ENCODE assay signal across 8 cellular contexts in genomic region chr4:10123227-10124101, GRCh38. TPM values are rescaled to one million over a fixed set of nuclear protein-coding genes. Genes with fewer than 3 reads are reported as not detected.
DNase-seq lines count a peak whose midpoint lies in the region; ATAC-seq and TF ChIP-seq lines count a peak whose summit lies in the region.
"Had no signal": no experiment of that assay in that cellular context is flagged by ENCODE, and none has a peak within 500 bp of the region (broad histone marks: within the 10 kb centered on the region; RNA-seq: fewer than 3 reads in every experiment).

No MANE protein-coding gene starts in this region.

- H3K27ac ChIP-seq in SK-N-SH (ENCODE audit: low read depth in 2 of 2, low read length in 1 of 2), result no peak overlapping the region

- no peaks in the 10 kb centered on the region for H3K79me2 ChIP-seq in SK-N-SH (ENCODE audit: insufficient read depth)

- H3K4me1 Mint-ChIP-seq in osteocyte (ENCODE audit: unreplicated experiment), result peaks cover 27% of the 10 kb centered on the region

- H3K36me3 Mint-ChIP-seq in osteocyte (ENCODE audit: unreplicated experiment), result no peaks in the 10 kb centered on the region

- no peaks in the 10 kb centered on the region for H3K9me3 Mint-ChIP-seq in osteocyte (ENCODE audit: unreplicated experiment)
- H3K9me3 Mint-ChIP-seq: activated B cell treated with CpG ODN at 0.5 μM for 24 hours had no signal

- 76% methylated on average over 8 of the region's 12 CpGs for WGBS in SK-N-SH (ENCODE audit: low lambda C conversion rate)

- 0 out of 2 replicates have a peak, but pooled peaks cover 7% of the 10 kb centered on the region for H3K27me3 ChIP-seq in SK-N-SH (ENCODE audit: insufficient read depth)

- H3K9me3 ChIP-seq in SK-N-SH, result no peaks in the 10 kb centered on the region

- H3K9me2 ChIP-seq in SK-N-SH, result no peaks in the 10 kb centered on the region

- H3K4me3 Mint-ChIP-seq in osteocyte (ENCODE audit: unreplicated experiment), result no peak overlapping the region
- H3K4me3 Mint-ChIP-seq: activated B cell treated with CpG ODN at 0.5 μM for 24 hours had no signal

- ATAC-seq in esophagus mucosa, result peak; percentile 41
- no peak for ATAC-seq in GM21529 (IDR thresholded peaks at IDR 0.05; ENCODE audit: unreplicated experiment)
- ATAC-seq in HG02642 (IDR thresholded peaks at IDR 0.05; ENCODE audit: poor library complexity, unreplicated experiment), result no peak

- H3F3A ChIP-seq in SK-N-SH (replicated peaks; ENCODE audit: insufficient read depth), result no peaks in the 10 kb centered on the region

- CTCF ChIA-PET in SK-N-SH (lab: Yijun Ruan, JAX), result interaction anchor here (0.7 kb wide), 1 partner anchor 427 kb away, joined by 3 read pairs; no protein-coding TSS in a partner anchor

- no peak for TF ChIP-seq EP300 in Ishikawa (IDR thresholded peaks at IDR 0.05; ENCODE audit: borderline replicate concordance)
- TF ChIP-seq EP300 in SK-N-SH (IDR thresholded peaks at IDR 0.05; ENCODE audit: borderline replicate concordance in 1 of 2, low read depth in 1 of 2, low read length in 1 of 2), result no peak

- H3K27me3 Mint-ChIP-seq in osteocyte (ENCODE audit: unreplicated experiment), result no peaks in the 10 kb centered on the region

- no peaks in the 10 kb centered on the region for H4K20me1 ChIP-seq in SK-N-SH (ENCODE audit: insufficient read depth)

- POLR2A ChIA-PET in SK-N-SH (lab: Yijun Ruan, JAX), result no interaction called here

- H2AFZ ChIP-seq in SK-N-SH (ENCODE audit: low read depth), result no peak overlapping the region

- peak overlapping the region; percentile 85 for H3K27ac Mint-ChIP-seq in osteocyte (ENCODE audit: unreplicated experiment)
- H3K27ac Mint-ChIP-seq: activated B cell treated with CpG ODN at 0.5 μM for 24 hours had no signal

- no peak overlapping the region for H3K4me3 ChIP-seq in SK-N-SH (ENCODE audit: low read depth in 2 of 2, low read length in 1 of 2)

- H3K9ac ChIP-seq in SK-N-SH, result no peak overlapping the region

- H3K36me3 ChIP-seq in SK-N-SH (replicated peaks in 1 of 2; ENCODE audit: control insufficient read depth in 1 of 2, insufficient read depth in 2 of 2, low read length in 1 of 2), result no peaks in the 10 kb centered on the region

- TF ChIP-seq RAD21 in Ishikawa (IDR thresholded peaks at IDR 0.05; ENCODE audit: low read depth), result no peak
- no peak for TF ChIP-seq RAD21 in SK-N-SH (IDR thresholded peaks at IDR 0.05; ENCODE audit: low read length)

- peaks cover 0 to 3% of the 10 kb centered on the region in 2 experiments; a peak in 1 of 4 replicates for H3K4me1 ChIP-seq in SK-N-SH (ENCODE audit: control insufficient read depth in 1 of 2, insufficient read depth in 2 of 2, low read depth in 1 of 2, low read length in 1 of 2)

- peak; percentile 34 for DNase-seq in SK-N-SH
- DNase-seq in osteocyte (ENCODE audit: extremely low spot score, unreplicated experiment), result peak; percentile 89
- DNase-seq in GM20000 (ENCODE audit: low spot score), result no peak
- DNase-seq: activated B cell treated with CpG ODN at 0.5 μM for 24 hours had no signal

- H3K4me2 ChIP-seq in SK-N-SH, result no peak overlapping the region

- TF ChIP-seq CTCF in SK-N-SH (IDR thresholded peaks at IDR 0.05) (no peak), osteocyte (IDR thresholded peaks at IDR 0.05) (no peak), GM20000 (IDR thresholded peaks at IDR 0.05; ENCODE audit: extremely low read depth, missing control alignments) (no peak)

TF ChIP-seq in Ishikawa, 13 proteins besides CTCF, POLR2A, EP300 and RAD21:
- TF ChIP-seq, protein P1, sequence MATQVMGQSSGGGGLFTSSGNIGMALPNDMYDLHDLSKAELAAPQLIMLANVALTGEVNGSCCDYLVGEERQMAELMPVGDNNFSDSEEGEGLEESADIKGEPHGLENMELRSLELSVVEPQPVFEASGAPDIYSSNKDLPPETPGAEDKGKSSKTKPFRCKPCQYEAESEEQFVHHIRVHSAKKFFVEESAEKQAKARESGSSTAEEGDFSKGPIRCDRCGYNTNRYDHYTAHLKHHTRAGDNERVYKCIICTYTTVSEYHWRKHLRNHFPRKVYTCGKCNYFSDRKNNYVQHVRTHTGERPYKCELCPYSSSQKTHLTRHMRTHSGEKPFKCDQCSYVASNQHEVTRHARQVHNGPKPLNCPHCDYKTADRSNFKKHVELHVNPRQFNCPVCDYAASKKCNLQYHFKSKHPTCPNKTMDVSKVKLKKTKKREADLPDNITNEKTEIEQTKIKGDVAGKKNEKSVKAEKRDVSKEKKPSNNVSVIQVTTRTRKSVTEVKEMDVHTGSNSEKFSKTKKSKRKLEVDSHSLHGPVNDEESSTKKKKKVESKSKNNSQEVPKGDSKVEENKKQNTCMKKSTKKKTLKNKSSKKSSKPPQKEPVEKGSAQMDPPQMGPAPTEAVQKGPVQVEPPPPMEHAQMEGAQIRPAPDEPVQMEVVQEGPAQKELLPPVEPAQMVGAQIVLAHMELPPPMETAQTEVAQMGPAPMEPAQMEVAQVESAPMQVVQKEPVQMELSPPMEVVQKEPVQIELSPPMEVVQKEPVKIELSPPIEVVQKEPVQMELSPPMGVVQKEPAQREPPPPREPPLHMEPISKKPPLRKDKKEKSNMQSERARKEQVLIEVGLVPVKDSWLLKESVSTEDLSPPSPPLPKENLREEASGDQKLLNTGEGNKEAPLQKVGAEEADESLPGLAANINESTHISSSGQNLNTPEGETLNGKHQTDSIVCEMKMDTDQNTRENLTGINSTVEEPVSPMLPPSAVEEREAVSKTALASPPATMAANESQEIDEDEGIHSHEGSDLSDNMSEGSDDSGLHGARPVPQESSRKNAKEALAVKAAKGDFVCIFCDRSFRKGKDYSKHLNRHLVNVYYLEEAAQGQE (IDR thresholded peaks at IDR 0.05; ENCODE audit: low read depth), result no peak
- no peak for TF ChIP-seq CREB1 (IDR thresholded peaks at IDR 0.05; ENCODE audit: low read depth)
- no peak for TF ChIP-seq EGR1 (IDR thresholded peaks at IDR 0.05)
- peak; percentile 66 for TF ChIP-seq NFIC (IDR thresholded peaks at IDR 0.05)
TF ChIP-seq in Ishikawa: peak in this region for 1.

TF ChIP-seq in SK-N-SH, 30 proteins besides CTCF, POLR2A, EP300 and RAD21:
- TF ChIP-seq TAF1 (IDR thresholded peaks at IDR 0.05; ENCODE audit: borderline replicate concordance, low read depth, low read length) (no peak), NFIC (IDR thresholded peaks at IDR 0.05; ENCODE audit: borderline replicate concordance) (0 out of 2 replicates have a peak, but pooled peaks have one; percentile 14)

RNA-seq across cellular contexts. Expression of gene WDR1, which starts 6.9 kb away (rescaled TPM):
- 287 and 310 TPM in 2 replicates for polyA plus RNA-seq in SK-N-SH (2012; rRNA removed)
- 240 and 255 TPM in 2 replicates for polyA plus RNA-seq in SK-N-SH (2012; cell fraction: cytosol; rRNA removed)
- polyA plus RNA-seq in SK-N-SH (2012; cell fraction: nucleus; rRNA removed), result 297 and 306 TPM in 2 replicates
- total RNA-seq in esophagus mucosa, result 253 TPM
- total RNA-seq in osteocyte, result 533 and 537 TPM in 2 replicates
